In genomic region chr2:152718047-152718908, GRCh38 we compare ENCODE assay signal across 8 cellular contexts. TPM values are rescaled to one million over a fixed set of nuclear protein-coding genes. Genes with fewer than 3 reads are reported as not detected.
DNase-seq lines count a peak whose midpoint lies in the region; ATAC-seq and TF ChIP-seq lines count a peak whose summit lies in the region.

Gene ARL6IP6 (plus strand): TSS chr2:152718620. CDS start chr2:152718625, 5 bp downstream.

- H3K27ac ChIP-seq in left lung = peak within 1 kb of the TSS; percentile 98 to 99

- intact Hi-C loops in CD14-positive monocyte (cut with micrococcal nuclease) (loop anchor here in 1 of 2 donors (5.0 to 10.0 kb wide), 2 partner anchors 891 to 1433 kb away; partner anchors contain the start of genes ARL5A and NMI), left lung (cut with DNase I) (no loop called here)
- intact Hi-C loops in dendritic cell treated with granulocyte-macrophage colony-stimulating factor and Interleukin-4, amounts not matched to agents 40 ng/mL and 50 ng/mL, for 4 days (cut with micrococcal nuclease) = loop anchor here (5.0 to 10.0 kb wide), 3 partner anchors 541 to 893 kb away; partner anchors contain the start of genes ARL5A and STAM2

- H3K27ac Mint-ChIP-seq in CD14-positive monocyte = peak within 1 kb of the TSS; percentile 94 to 99 (median 98)
- H3K27ac Mint-ChIP-seq in dendritic cell treated with granulocyte-macrophage colony-stimulating factor and Interleukin-4, amounts not matched to agents 40 ng/mL and 50 ng/mL, for 4 days = peak within 1 kb of the TSS; percentile 96

- H3K4me1 ChIP-seq in left lung = peaks cover 20 to 51% of the 10 kb centered on the region in 2 donors

- peak within 1 kb of the TSS; percentile 97 to 100 for H3K4me3 Mint-ChIP-seq in CD14-positive monocyte
- H3K4me3 Mint-ChIP-seq in dendritic cell treated with granulocyte-macrophage colony-stimulating factor and Interleukin-4, amounts not matched to agents 40 ng/mL and 50 ng/mL, for 4 days = peak within 1 kb of the TSS; percentile 92

- no peak for TF ChIP-seq CTCF in CD14-positive monocyte (IDR thresholded peaks at IDR 0.05)
- no peak for TF ChIP-seq CTCF in left lung (IDR thresholded peaks at IDR 0.05)

- peaks cover 0 to 25% of the 10 kb centered on the region in 2 donors for H3K36me3 ChIP-seq in left lung

- H3K9me3 ChIP-seq in left lung = no peaks in the 10 kb centered on the region

- H3K36me3 Mint-ChIP-seq in CD14-positive monocyte = peaks cover 24 to 40% of the 10 kb centered on the region in 2 donors
- H3K36me3 Mint-ChIP-seq in dendritic cell treated with granulocyte-macrophage colony-stimulating factor and Interleukin-4, amounts not matched to agents 40 ng/mL and 50 ng/mL, for 4 days (ENCODE audit: low read depth) = peaks cover 72% of the 10 kb centered on the region

- H3K9me3 Mint-ChIP-seq in CD14-positive monocyte = peaks cover 0 to 3% (median 0%) of the 10 kb centered on the region in 7 donors
- H3K9me3 Mint-ChIP-seq in dendritic cell treated with granulocyte-macrophage colony-stimulating factor and Interleukin-4, amounts not matched to agents 40 ng/mL and 50 ng/mL, for 4 days = no peaks in the 10 kb centered on the region

- H3K27me3 Mint-ChIP-seq in CD14-positive monocyte (ENCODE audit: low read depth in 3 of 3) = peaks cover 0 to 2% (median 0%) of the 10 kb centered on the region in 3 donors
- no peaks in the 10 kb centered on the region for H3K27me3 Mint-ChIP-seq in dendritic cell treated with granulocyte-macrophage colony-stimulating factor and Interleukin-4, amounts not matched to agents 40 ng/mL and 50 ng/mL, for 4 days

- H3K4me3 ChIP-seq in left lung = peak within 1 kb of the TSS; percentile 85 to 95

- peak; percentile 85 for DNase-seq in CD14-positive monocyte (ENCODE audit: low spot score)
- DNase-seq in NCI-H774 (lab: John Stamatoyannopoulos, UW) = peak; percentile 89
- peak; percentile 91 to 92 for DNase-seq in activated CD4-positive, alpha-beta T cell treated with anti-CD3 and anti-CD28 coated beads, Interleukin-2, amount 50 U/mL, for 4 hours
- DNase-seq in left lung = peak; percentile 95 to 98
- peak; percentile 89 for DNase-seq in stimulated activated CD4-positive, alpha-beta T cell treated with anti-CD3 and anti-CD28 coated beads, Interleukin-2, amount 100 ng/mL, for 4 hours (ENCODE audit: low read depth)

- peak; percentile 68 for ATAC-seq in GM19438 (IDR thresholded peaks at IDR 0.05; ENCODE audit: low read depth, unreplicated experiment)
- ATAC-seq in HG03571 (IDR thresholded peaks at IDR 0.05; ENCODE audit: unreplicated experiment) = peak; percentile 70
- peak; percentile 89 for ATAC-seq in left lung

- H3K4me1 Mint-ChIP-seq in CD14-positive monocyte = peaks cover 38% of the 10 kb centered on the region
- H3K4me1 Mint-ChIP-seq in dendritic cell treated with granulocyte-macrophage colony-stimulating factor and Interleukin-4, amounts not matched to agents 40 ng/mL and 50 ng/mL, for 4 days (ENCODE audit: low read depth) = peaks cover 31% of the 10 kb centered on the region

- H3K27me3 ChIP-seq in left lung = no peaks in the 10 kb centered on the region

RNA-seq across cellular contexts. Expression of gene ARL6IP6, which starts in this region (rescaled TPM):
- 10 to 100 TPM; 23.4 to 24.7 TPM for polyA plus RNA-seq in CD14-positive monocyte
- 10 to 100 TPM; 15.1 to 23.4 TPM for total RNA-seq in left lung

Comparison
In these comparisons a context has a peak if more than half of its experiments do, and no peak if none do; other contexts are left out.
1. Peak in every context shown above with its lines: DNase-seq, ATAC-seq, H3K4me3 ChIP-seq and H3K27ac ChIP-seq.